ENCODE assay signal across 1 cellular context in the genomic region with DNA sequence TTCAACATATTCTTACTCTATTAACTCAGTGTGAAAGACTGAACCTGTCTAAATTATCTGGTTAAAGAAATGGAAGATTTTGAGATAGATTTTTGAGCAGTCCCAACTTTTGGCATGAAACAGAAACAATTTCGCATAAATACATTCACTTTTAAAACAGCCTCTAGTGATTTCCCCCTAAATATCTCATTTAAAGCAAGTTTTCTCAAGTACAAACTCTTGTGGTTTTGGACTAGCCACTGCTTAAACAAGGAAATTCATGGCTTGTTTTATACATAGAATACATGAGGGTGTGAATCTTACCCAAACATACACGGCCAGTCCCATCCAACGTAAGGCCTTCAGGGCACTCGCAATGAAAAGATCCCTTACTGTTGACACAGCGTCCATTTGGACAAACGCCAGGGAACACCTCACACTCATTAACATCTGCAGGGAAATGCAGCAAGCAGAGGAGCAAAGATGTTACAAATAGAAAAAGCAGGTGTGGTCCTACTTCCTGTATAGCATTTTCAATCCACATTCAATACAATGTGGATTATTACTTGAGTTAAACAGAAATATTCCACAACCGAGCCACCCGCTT.
A peak's percentile ranks its signal among the peaks of the same experiment; 100 is the strongest.
TF ChIP-seq lines count a peak whose summit lies in the region.

No MANE protein-coding gene starts in this region.

TF ChIP-seq in HEK293, 187 proteins besides CTCF, POLR2A, EP300 and RAD21 (continued from another document):
- TF ChIP-seq, protein P1, sequence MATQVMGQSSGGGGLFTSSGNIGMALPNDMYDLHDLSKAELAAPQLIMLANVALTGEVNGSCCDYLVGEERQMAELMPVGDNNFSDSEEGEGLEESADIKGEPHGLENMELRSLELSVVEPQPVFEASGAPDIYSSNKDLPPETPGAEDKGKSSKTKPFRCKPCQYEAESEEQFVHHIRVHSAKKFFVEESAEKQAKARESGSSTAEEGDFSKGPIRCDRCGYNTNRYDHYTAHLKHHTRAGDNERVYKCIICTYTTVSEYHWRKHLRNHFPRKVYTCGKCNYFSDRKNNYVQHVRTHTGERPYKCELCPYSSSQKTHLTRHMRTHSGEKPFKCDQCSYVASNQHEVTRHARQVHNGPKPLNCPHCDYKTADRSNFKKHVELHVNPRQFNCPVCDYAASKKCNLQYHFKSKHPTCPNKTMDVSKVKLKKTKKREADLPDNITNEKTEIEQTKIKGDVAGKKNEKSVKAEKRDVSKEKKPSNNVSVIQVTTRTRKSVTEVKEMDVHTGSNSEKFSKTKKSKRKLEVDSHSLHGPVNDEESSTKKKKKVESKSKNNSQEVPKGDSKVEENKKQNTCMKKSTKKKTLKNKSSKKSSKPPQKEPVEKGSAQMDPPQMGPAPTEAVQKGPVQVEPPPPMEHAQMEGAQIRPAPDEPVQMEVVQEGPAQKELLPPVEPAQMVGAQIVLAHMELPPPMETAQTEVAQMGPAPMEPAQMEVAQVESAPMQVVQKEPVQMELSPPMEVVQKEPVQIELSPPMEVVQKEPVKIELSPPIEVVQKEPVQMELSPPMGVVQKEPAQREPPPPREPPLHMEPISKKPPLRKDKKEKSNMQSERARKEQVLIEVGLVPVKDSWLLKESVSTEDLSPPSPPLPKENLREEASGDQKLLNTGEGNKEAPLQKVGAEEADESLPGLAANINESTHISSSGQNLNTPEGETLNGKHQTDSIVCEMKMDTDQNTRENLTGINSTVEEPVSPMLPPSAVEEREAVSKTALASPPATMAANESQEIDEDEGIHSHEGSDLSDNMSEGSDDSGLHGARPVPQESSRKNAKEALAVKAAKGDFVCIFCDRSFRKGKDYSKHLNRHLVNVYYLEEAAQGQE (tag by site-specific recombination; IDR thresholded peaks at IDR 0.05) = 0 out of 2 replicates have a peak, but pooled peaks have one; percentile 21
- TF ChIP-seq ZNF610 (tag by site-specific recombination; IDR thresholded peaks at IDR 0.05; ENCODE audit: borderline replicate concordance) = no peak
- TF ChIP-seq ZNF48 (tag by site-specific recombination; IDR thresholded peaks at IDR 0.05) = no peak
- TF ChIP-seq ZFP37 (tag by site-specific recombination; IDR thresholded peaks at IDR 0.05) = no peak
- TF ChIP-seq ZNF555 (tag by site-specific recombination; conservative IDR thresholded peaks at IDR 0.05) = no peak
- no peak for TF ChIP-seq SP2 (tag by site-specific recombination; IDR thresholded peaks at IDR 0.05)
- TF ChIP-seq ZIC2 (tag by site-specific recombination; IDR thresholded peaks at IDR 0.05) = 0 out of 2 replicates have a peak, but pooled peaks have one; percentile 13
- peak; percentile 60 for TF ChIP-seq FEZF1 (tag by site-specific recombination; IDR thresholded peaks at IDR 0.05)
- 0 out of 2 replicates have a peak, but pooled peaks have one; percentile 22 for TF ChIP-seq KLF10 (tag by site-specific recombination; IDR thresholded peaks at IDR 0.05)
- no peak for TF ChIP-seq KLF7 (tag by site-specific recombination; IDR thresholded peaks at IDR 0.05; ENCODE audit: borderline replicate concordance)
- TF ChIP-seq ZNF629 (tag by site-specific recombination; IDR thresholded peaks at IDR 0.05) = peak; percentile 45; the same call in 1 of the 2 replicates
- peak; percentile 96 for TF ChIP-seq ZNF664 (tag by site-specific recombination; IDR thresholded peaks at IDR 0.05)
- TF ChIP-seq WT1 (tag by site-specific recombination; IDR thresholded peaks at IDR 0.05) = peak; percentile 61; the same call in 1 of the 2 replicates
- peak; percentile 42; the same call in 1 of the 2 replicates for TF ChIP-seq ZNF600 (tag by site-specific recombination; IDR thresholded peaks at IDR 0.05)
- no peak for TF ChIP-seq ZNF211 (tag by site-specific recombination; IDR thresholded peaks at IDR 0.05; ENCODE audit: low read depth)
- 0 out of 2 replicates have a peak, but pooled peaks have one; percentile 16 for TF ChIP-seq KLF1 (tag by site-specific recombination; IDR thresholded peaks at IDR 0.05)
- peak; percentile 52; the same call in 1 of the 2 replicates for TF ChIP-seq ZNF843 (tag by site-specific recombination; IDR thresholded peaks at IDR 0.05)
- TF ChIP-seq, protein P2, sequence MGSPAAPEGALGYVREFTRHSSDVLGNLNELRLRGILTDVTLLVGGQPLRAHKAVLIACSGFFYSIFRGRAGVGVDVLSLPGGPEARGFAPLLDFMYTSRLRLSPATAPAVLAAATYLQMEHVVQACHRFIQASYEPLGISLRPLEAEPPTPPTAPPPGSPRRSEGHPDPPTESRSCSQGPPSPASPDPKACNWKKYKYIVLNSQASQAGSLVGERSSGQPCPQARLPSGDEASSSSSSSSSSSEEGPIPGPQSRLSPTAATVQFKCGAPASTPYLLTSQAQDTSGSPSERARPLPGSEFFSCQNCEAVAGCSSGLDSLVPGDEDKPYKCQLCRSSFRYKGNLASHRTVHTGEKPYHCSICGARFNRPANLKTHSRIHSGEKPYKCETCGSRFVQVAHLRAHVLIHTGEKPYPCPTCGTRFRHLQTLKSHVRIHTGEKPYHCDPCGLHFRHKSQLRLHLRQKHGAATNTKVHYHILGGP (tag by site-specific recombination; IDR thresholded peaks at IDR 0.05) = 0 out of 2 replicates have a peak, but pooled peaks have one; percentile 9
- TF ChIP-seq, protein P3, sequence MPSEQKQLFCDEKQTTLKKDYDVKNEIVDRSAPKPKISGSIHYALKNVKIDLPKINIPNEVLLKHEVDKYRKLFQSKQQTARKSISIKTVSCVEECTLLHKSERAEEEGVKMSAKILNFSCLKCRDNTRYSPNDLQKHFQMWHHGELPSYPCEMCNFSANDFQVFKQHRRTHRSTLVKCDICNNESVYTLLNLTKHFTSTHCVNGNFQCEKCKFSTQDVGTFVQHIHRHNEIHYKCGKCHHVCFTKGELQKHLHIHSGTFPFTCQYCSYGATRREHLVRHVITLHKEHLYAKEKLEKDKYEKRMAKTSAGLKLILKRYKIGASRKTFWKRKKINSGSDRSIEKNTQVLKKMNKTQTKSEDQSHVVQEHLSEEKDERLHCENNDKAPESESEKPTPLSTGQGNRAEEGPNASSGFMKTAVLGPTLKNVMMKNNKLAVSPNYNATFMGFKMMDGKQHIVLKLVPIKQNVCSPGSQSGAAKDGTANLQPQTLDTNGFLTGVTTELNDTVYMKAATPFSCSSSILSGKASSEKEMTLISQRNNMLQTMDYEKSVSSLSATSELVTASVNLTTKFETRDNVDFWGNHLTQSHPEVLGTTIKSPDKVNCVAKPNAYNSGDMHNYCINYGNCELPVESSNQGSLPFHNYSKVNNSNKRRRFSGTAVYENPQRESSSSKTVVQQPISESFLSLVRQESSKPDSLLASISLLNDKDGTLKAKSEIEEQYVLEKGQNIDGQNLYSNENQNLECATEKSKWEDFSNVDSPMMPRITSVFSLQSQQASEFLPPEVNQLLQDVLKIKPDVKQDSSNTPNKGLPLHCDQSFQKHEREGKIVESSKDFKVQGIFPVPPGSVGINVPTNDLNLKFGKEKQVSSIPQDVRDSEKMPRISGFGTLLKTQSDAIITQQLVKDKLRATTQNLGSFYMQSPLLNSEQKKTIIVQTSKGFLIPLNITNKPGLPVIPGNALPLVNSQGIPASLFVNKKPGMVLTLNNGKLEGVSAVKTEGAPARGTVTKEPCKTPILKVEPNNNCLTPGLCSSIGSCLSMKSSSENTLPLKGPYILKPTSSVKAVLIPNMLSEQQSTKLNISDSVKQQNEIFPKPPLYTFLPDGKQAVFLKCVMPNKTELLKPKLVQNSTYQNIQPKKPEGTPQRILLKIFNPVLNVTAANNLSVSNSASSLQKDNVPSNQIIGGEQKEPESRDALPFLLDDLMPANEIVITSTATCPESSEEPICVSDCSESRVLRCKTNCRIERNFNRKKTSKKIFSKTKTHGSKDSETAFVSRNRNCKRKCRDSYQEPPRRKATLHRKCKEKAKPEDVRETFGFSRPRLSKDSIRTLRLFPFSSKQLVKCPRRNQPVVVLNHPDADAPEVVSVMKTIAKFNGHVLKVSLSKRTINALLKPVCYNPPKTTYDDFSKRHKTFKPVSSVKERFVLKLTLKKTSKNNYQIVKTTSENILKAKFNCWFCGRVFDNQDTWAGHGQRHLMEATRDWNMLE (tag by site-specific recombination; conservative IDR thresholded peaks at IDR 0.05; ENCODE audit: low read depth) = no peak
- no peak for TF ChIP-seq ZNF544 (tag by site-specific recombination; IDR thresholded peaks at IDR 0.05)
- TF ChIP-seq, protein P4, sequence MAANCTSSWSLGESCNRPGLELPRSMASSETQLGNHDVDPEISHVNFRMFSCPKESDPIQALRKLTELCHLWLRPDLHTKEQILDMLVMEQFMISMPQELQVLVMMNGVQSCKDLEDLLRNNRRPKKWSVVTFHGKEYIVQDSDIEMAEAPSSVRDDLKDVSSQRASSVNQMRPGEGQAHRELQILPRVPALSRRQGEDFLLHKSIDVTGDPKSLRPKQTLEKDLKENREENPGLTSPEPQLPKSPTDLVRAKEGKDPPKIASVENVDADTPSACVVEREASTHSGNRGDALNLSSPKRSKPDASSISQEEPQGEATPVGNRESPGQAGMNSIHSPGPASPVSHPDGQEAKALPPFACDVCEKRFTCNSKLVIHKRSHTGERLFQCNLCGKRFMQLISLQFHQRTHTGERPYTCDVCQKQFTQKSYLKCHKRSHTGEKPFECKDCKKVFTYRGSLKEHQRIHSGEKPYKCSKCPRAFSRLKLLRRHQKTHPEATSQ (tag by site-specific recombination; IDR thresholded peaks at IDR 0.05) = no peak
- TF ChIP-seq YY2 (tag by site-specific recombination; IDR thresholded peaks at IDR 0.05) = no peak
- TF ChIP-seq ZNF350 (tag by site-specific recombination; IDR thresholded peaks at IDR 0.05) = no peak
- TF ChIP-seq, protein P5, sequence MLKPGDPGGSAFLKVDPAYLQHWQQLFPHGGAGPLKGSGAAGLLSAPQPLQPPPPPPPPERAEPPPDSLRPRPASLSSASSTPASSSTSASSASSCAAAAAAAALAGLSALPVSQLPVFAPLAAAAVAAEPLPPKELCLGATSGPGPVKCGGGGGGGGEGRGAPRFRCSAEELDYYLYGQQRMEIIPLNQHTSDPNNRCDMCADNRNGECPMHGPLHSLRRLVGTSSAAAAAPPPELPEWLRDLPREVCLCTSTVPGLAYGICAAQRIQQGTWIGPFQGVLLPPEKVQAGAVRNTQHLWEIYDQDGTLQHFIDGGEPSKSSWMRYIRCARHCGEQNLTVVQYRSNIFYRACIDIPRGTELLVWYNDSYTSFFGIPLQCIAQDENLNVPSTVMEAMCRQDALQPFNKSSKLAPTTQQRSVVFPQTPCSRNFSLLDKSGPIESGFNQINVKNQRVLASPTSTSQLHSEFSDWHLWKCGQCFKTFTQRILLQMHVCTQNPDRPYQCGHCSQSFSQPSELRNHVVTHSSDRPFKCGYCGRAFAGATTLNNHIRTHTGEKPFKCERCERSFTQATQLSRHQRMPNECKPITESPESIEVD (tag by site-specific recombination; IDR thresholded peaks at IDR 0.05) = peak; percentile 57
- peak; percentile 60 for TF ChIP-seq ZXDB (tag by site-specific recombination; IDR thresholded peaks at IDR 0.05)
